8 cellular contexts compared by ENCODE assay signal in the genomic region with DNA sequence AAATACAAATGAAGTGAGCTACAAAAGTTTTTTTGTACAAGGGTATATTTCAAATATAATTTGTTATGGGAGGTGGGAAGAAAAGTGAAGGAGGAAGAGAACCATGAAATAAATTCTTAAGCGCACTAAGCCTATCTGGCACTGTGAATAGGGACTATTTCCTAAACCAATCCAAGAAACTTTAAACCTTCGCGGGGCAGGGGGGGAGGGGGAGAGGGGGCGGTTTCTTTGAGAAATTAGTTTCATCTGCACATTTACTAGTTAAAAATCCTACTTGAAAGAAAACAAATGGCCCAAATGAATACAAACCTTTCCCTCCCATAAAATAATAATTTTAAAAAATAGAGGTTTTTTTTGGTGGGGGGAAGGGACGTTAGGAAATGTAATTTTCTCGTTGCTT. TPM values are rescaled to one million over a fixed set of nuclear protein-coding genes. Genes with fewer than 3 reads are reported as not detected.
DNase-seq lines count a peak whose midpoint lies in the region; ATAC-seq, FAIRE-seq and TF ChIP-seq lines count a peak whose summit lies in the region.

No MANE protein-coding gene starts in this region.

- peaks cover 3 to 15% of the 10 kb centered on the region in 2 donors for H3K36me3 ChIP-seq in kidney (ENCODE audit: control insufficient read depth in 1 of 2, insufficient read depth in 2 of 2, low read length in 2 of 2)
- peaks cover 8% of the 10 kb centered on the region for H3K36me3 ChIP-seq in thoracic aorta

- H3K4me3 ChIP-seq in A549 (peak overlapping the region; percentile 66), kidney (ENCODE audit: low read length in 2 of 2) (peak overlapping the region; percentile 96 to 97), thoracic aorta (peak overlapping the region; percentile 85)

- TF ChIP-seq EP300 in A549 (IDR thresholded peaks at IDR 0.05), result no peak

- H2AFZ ChIP-seq in H9 (ENCODE audit: low read length), result no peak overlapping the region

- H3K36me3 Mint-ChIP-seq in H9 (ENCODE audit: insufficient read depth in 1 of 3, low read depth in 3 of 3), result peaks cover 12 to 35% (median 30%) of the 10 kb centered on the region in 3 experiments; a peak in 6 of 7 replicates
- H3K36me3 Mint-ChIP-seq in activated naive CD8-positive, alpha-beta T cell treated with anti-CD3 and anti-CD28 coated beads, Interleukin-2, amount 10 ng/mL, durations not matched to agents 7 days and 5 days, result peaks cover 7% of the 10 kb centered on the region

- FAIRE-seq in A549 (lab: Jason Lieb, UNC) (no peak), kidney (lab: Jason Lieb, UNC) (no peak)

- H2BK15ac ChIP-seq in H9 (ENCODE audit: low read depth, low read length), result no peak overlapping the region

- H2AK5ac ChIP-seq in H9 (ENCODE audit: insufficient read length, low read length), result no peak overlapping the region

- no peak for TF ChIP-seq RAD21 in A549 (conservative IDR thresholded peaks at IDR 0.05 in 1 of 2, IDR thresholded peaks at IDR 0.05 in 1 of 2)

- H2BK5ac ChIP-seq in H9 (ENCODE audit: insufficient read length, low read length), result no peak overlapping the region

- CTCF ChIA-PET in A549 (lab: Yijun Ruan, JAX), result interaction anchor here (1.1 to 1.5 kb wide), 5 partner anchors 8 to 441 kb away, joined by 3 to 10 read pairs (median 3); no protein-coding TSS in a partner anchor

- H3K4me3 Mint-ChIP-seq in H9, result peak overlapping the region; percentile 95 to 98
- peak overlapping the region; percentile 99 for H3K4me3 Mint-ChIP-seq in activated naive CD8-positive, alpha-beta T cell treated with anti-CD3 and anti-CD28 coated beads, Interleukin-2, amount 10 ng/mL, durations not matched to agents 7 days and 5 days

- H3K27me3 Mint-ChIP-seq in H9 (ENCODE audit: low read depth), result no peaks in the 10 kb centered on the region
- peaks cover 12% of the 10 kb centered on the region for H3K27me3 Mint-ChIP-seq in activated naive CD8-positive, alpha-beta T cell treated with anti-CD3 and anti-CD28 coated beads, Interleukin-2, amount 10 ng/mL, durations not matched to agents 7 days and 5 days

- DNase-seq in A549 (ENCODE audit: low read depth in 1 of 2, low spot score in 1 of 2), result peak in 1 of 2 experiments; percentile 12
- no peak for DNase-seq in H9
- no peak for DNase-seq in activated naive CD8-positive, alpha-beta T cell treated with anti-CD3 and anti-CD28 coated beads, Interleukin-2, amount 10 ng/mL, durations not matched to agents 7 days and 5 days
- DNase-seq in kidney, result no peak
- no peak for DNase-seq in thoracic aorta (ENCODE audit: low spot score)
- no peak for DNase-seq in HPDE6-E6E7 (ENCODE audit: extremely low spot score)
- DNase-seq in stimulated activated CD4-positive, alpha-beta T cell treated with anti-CD3 and anti-CD28 coated beads, Interleukin-15, amount 100 ng/mL, for 24 hours, result no peak

- no peaks in the 10 kb centered on the region for H3K9me3 ChIP-seq in A549
- no peaks in the 10 kb centered on the region for H3K9me3 ChIP-seq in H9 (ENCODE audit: control insufficient read depth, low read depth, low read length)
- H3K9me3 ChIP-seq in kidney (ENCODE audit: control insufficient read depth in 1 of 2, low read length in 2 of 2), result no peaks in the 10 kb centered on the region
- no peaks in the 10 kb centered on the region for H3K9me3 ChIP-seq in thoracic aorta

- no peak overlapping the region for H3K56ac ChIP-seq in H9 (ENCODE audit: insufficient read length, low read depth, low read length)

- intact Hi-C loops in kidney (cut with DNase I), result no loop called here

- no peak overlapping the region for H4K8ac ChIP-seq in H9 (replicated peaks; ENCODE audit: insufficient read length, low read depth, low read length)

- H3K27ac ChIP-seq in A549, result peak overlapping the region; percentile 75 to 88
- no peak overlapping the region for H3K27ac ChIP-seq in H9 (ENCODE audit: insufficient read length, low read depth, low read length)
- H3K27ac ChIP-seq in kidney (ENCODE audit: low read depth in 2 of 2, low read length in 2 of 2), result peak overlapping the region in 1 of 2 donors; percentile 69
- peak overlapping the region in 1 of 2 donors; percentile 48 for H3K27ac ChIP-seq in thoracic aorta

- no peak overlapping the region for H4K5ac ChIP-seq in H9 (ENCODE audit: insufficient read length, low read depth, low read length)

- peaks cover 2% of the 10 kb centered on the region; the same call in 1 of the 2 replicates for H3K79me2 ChIP-seq in H9 (ENCODE audit: insufficient read depth, low read length)

- no peak overlapping the region for H3K14ac ChIP-seq in H9 (ENCODE audit: insufficient read depth, low read length)

- no peaks in the 10 kb centered on the region for H3K79me1 ChIP-seq in H9 (ENCODE audit: insufficient read depth, low read depth, low read length, poor library complexity, severe bottlenecking)

- H4K91ac ChIP-seq in H9 (ENCODE audit: insufficient read length, low read depth, low read length), result no peak overlapping the region

- POLR2A ChIA-PET in A549 (lab: Yijun Ruan, JAX), result interaction anchor here (0.5 to 2.4 kb wide), 8 partner anchors 67 to 333 kb away, joined by 3 to 19 read pairs (median 4); a partner anchor contains a TSS
- POLR2A ChIA-PET in activated naive CD8-positive, alpha-beta T cell treated with anti-CD3 and anti-CD28 coated beads, Interleukin-2, amount 10 ng/mL, durations not matched to agents 7 days and 5 days (lab: Charles Lee), result interaction anchor here (0.6 to 2.4 kb wide), 10 partner anchors 10 to 333 kb away, joined by 3 to 15 read pairs (median 4); a partner anchor contains a TSS

- H3K27me3 ChIP-seq in H9 (ENCODE audit: insufficient read depth, low read length) (no peaks in the 10 kb centered on the region), thoracic aorta (replicated peaks; ENCODE audit: insufficient read depth) (no peaks in the 10 kb centered on the region)

- H3K9ac ChIP-seq in H9 (ENCODE audit: extremely low read depth, insufficient read length, low read length) (peak overlapping the region; percentile 84), kidney (ENCODE audit: low read length in 2 of 2) (peak overlapping the region; percentile 56 to 63)

- no peak overlapping the region for H3K4ac ChIP-seq in H9 (ENCODE audit: low read depth, low read length)

- no peak overlapping the region for H2BK120ac ChIP-seq in H9 (ENCODE audit: low read depth, low read length, poor library complexity, severe bottlenecking)

- no peak for TF ChIP-seq POLR2A in A549 (IDR thresholded peaks at IDR 0.05; ENCODE audit: low read length)

- TF ChIP-seq CTCF in A549 (IDR thresholded peaks at IDR 0.05), result no peak
- no peak for TF ChIP-seq CTCF in H9 (conservative IDR thresholded peaks at IDR 0.05)
- TF ChIP-seq CTCF in kidney (IDR thresholded peaks at IDR 0.05; ENCODE audit: borderline replicate concordance, extremely low read depth, insufficient read depth), result no peak
- no peak for TF ChIP-seq CTCF in thoracic aorta (IDR thresholded peaks at IDR 0.05)

- WGBS in A549 (ENCODE audit: missing lambda C conversion rate), result 1% methylated on average over 6 of the region's 6 CpGs
- WGBS in H9 (ENCODE audit: extremely low coverage, insufficient read length, low lambda C conversion rate), result no CpG with 5 or more reads among the region's 6 CpGs

- H3K9me3 Mint-ChIP-seq in H9, result no peaks in the 10 kb centered on the region
- no peaks in the 10 kb centered on the region for H3K9me3 Mint-ChIP-seq in activated naive CD8-positive, alpha-beta T cell treated with anti-CD3 and anti-CD28 coated beads, Interleukin-2, amount 10 ng/mL, durations not matched to agents 7 days and 5 days

- no peak overlapping the region for H3K23ac ChIP-seq in H9 (ENCODE audit: insufficient read length, low read depth, low read length)

- H4K20me1 ChIP-seq in H9 (ENCODE audit: control insufficient read depth, insufficient read depth, insufficient read length), result no peaks in the 10 kb centered on the region

- peaks cover 4% of the 10 kb centered on the region for H3K23me2 ChIP-seq in H9 (ENCODE audit: insufficient read length, low read depth, low read length, poor library complexity, severe bottlenecking)

- H3K4me1 ChIP-seq in A549 (peaks cover 13% of the 10 kb centered on the region; the same call in 2 of the 3 replicates), H9 (ENCODE audit: insufficient read depth, low read length) (no peaks in the 10 kb centered on the region), kidney (ENCODE audit: control insufficient read depth in 1 of 2, insufficient read depth in 1 of 2, low read depth in 1 of 2, low read length in 2 of 2) (no peaks in the 10 kb centered on the region), thoracic aorta (ENCODE audit: control insufficient read depth in 1 of 2, low read depth in 2 of 2) (peaks cover 10 to 20% of the 10 kb centered on the region in 2 donors)

- H3K18ac ChIP-seq in H9 (ENCODE audit: insufficient read length, low read depth, low read length), result peak overlapping the region; percentile 73

- H3K4me1 Mint-ChIP-seq in H9, result peaks cover 11% of the 10 kb centered on the region in 2 experiments
- H3K4me1 Mint-ChIP-seq in activated naive CD8-positive, alpha-beta T cell treated with anti-CD3 and anti-CD28 coated beads, Interleukin-2, amount 10 ng/mL, durations not matched to agents 7 days and 5 days, result peaks cover 18% of the 10 kb centered on the region

- no peak overlapping the region for H3T11ph ChIP-seq in H9 (ENCODE audit: low read length)

- peak overlapping the region; percentile 98 to 99 (median 99); a peak in 6 of 7 replicates for H3K27ac Mint-ChIP-seq in H9
- H3K27ac Mint-ChIP-seq in activated naive CD8-positive, alpha-beta T cell treated with anti-CD3 and anti-CD28 coated beads, Interleukin-2, amount 10 ng/mL, durations not matched to agents 7 days and 5 days, result peak overlapping the region; percentile 90

- H3K4me2 ChIP-seq in A549 (peak overlapping the region; percentile 86), H9 (ENCODE audit: insufficient read depth, insufficient read length, low read length) (peak overlapping the region; percentile 35)

- H2BK12ac ChIP-seq in H9 (ENCODE audit: insufficient read length, low read depth, low read length), result no peak overlapping the region

- H2BK20ac ChIP-seq in H9 (ENCODE audit: low read depth, low read length, poor library complexity, severe bottlenecking), result no peak overlapping the region

- peak in 1 of 2 experiments; percentile 42; a peak in 3 of 6 replicates for ATAC-seq in A549
- ATAC-seq in activated naive CD8-positive, alpha-beta T cell treated with anti-CD3 and anti-CD28 coated beads, Interleukin-2, amount 10 ng/mL, durations not matched to agents 7 days and 5 days (ENCODE audit: low read depth), result no peak
- ATAC-seq in thoracic aorta (ENCODE audit: insufficient number of reproducible peaks, low FRiP score, low read depth), result peak; percentile 7
- no peak for ATAC-seq in HG02970 (IDR thresholded peaks at IDR 0.05; ENCODE audit: low FRiP score, unreplicated experiment)

RNA-seq across cellular contexts. Expression of a gene that starts 0.4 kb away (rescaled TPM):
- polyA plus RNA-seq in A549 (2011; rRNA removed) (34.9 and 41.8 TPM in 2 replicates), A549 (2017; fragmentation: RNase III; extraction: RNeasy Plus Mini Kit Qiagen cat#74134 plus additional on column Dnase treatment) (23.9 to 32.3 TPM (median 27.7 TPM) in 3 replicates), kidney (ENCODE audit: insufficient read depth, low read depth, low replicate concordance) (21.1 TPM)
- polyA plus RNA-seq in A549 (2012; cell fraction: cytosol; rRNA removed), result 5.6 and 6.2 TPM in 2 replicates
- polyA plus RNA-seq in A549 (2012; cell fraction: nucleus; rRNA removed), result 7.2 and 11.4 TPM in 2 replicates
- polyA minus RNA-seq in A549 (2011; rRNA and poly(A)+ RNA removed), result 24.6 and 30.4 TPM in 2 replicates
- total RNA-seq in H9 (2021) (30.0 and 30.5 TPM in 2 replicates), kidney (36.1 TPM), thoracic aorta (10 to 100 TPM; 13.7 to 15.6 TPM)
- 10 to 100 TPM; 22.2 to 22.6 TPM for total RNA-seq in activated naive CD8-positive, alpha-beta T cell treated with anti-CD3 and anti-CD28 coated beads, Interleukin-2, amount 10 ng/mL, durations not matched to agents 7 days and 5 days

RNA-seq across cellular contexts. Expression of a gene that starts 24.1 kb away (rescaled TPM):
- 20.6 and 30.6 TPM in 2 replicates for polyA plus RNA-seq in A549 (2011; rRNA removed)
- polyA plus RNA-seq in A549 (2012; cell fraction: cytosol; rRNA removed), result 2.7 and 3.5 TPM in 2 replicates
- polyA plus RNA-seq in A549 (2012; cell fraction: nucleus; rRNA removed), result 2.1 and 3.9 TPM in 2 replicates
- 8.9 to 13.6 TPM (median 11.6 TPM) in 3 replicates for polyA plus RNA-seq in A549 (2017; fragmentation: RNase III; extraction: RNeasy Plus Mini Kit Qiagen cat#74134 plus additional on column Dnase treatment)
- 5.1 and 5.2 TPM in 2 replicates for polyA minus RNA-seq in A549 (2011; rRNA and poly(A)+ RNA removed)
- total RNA-seq in H9 (2021), result not detected in 2 replicates
- total RNA-seq in activated naive CD8-positive, alpha-beta T cell treated with anti-CD3 and anti-CD28 coated beads, Interleukin-2, amount 10 ng/mL, durations not matched to agents 7 days and 5 days, result under 1 TPM; 0.62 to 0.69 TPM
- total RNA-seq in kidney, result 0.13 TPM
- not detected for polyA plus RNA-seq in kidney (ENCODE audit: insufficient read depth, low read depth, low replicate concordance)
- not detected for total RNA-seq in thoracic aorta
